11 cellular contexts compared by ENCODE assay signal in the genomic region with DNA sequence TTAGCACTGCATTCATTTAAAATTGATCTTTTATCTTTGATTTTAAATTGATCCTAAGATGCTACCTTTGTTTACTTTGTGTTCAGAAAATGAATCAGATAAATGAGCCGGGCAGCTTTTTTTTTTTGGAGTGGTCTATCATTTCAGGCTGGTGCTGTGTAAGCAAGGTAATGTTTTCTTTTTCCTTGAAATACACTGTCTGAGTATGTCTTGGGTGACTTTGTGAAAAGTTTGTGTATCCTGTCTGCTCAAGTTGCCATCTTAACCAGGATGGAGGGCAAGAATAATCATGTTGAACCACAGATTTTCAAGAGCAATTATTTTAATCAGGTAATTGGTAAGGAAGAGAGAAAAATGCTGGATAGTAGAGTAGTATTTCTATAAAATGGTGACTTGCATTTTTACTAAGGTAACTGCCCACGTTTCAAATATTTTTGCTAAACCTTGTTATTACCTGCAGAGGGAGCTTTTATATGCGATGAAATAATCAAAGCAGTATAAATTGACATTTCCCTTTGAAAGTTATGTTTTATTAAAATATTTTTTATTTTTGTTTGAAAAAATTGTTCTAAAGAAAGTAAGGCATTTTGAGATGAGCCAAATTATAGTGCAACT. TPM values are rescaled to one million over a fixed set of nuclear protein-coding genes. Genes with fewer than 3 reads are reported as not detected.
A peak's percentile ranks its signal among the peaks of the same experiment; 100 is the strongest.
DNase-seq lines count a peak whose midpoint lies in the region; ATAC-seq and TF ChIP-seq lines count a peak whose summit lies in the region.
"Had no signal": no experiment of that assay in that cellular context is flagged by ENCODE, and none has a peak within 500 bp of the region (broad histone marks: within the 10 kb centered on the region; RNA-seq: fewer than 3 reads in every experiment).

No MANE protein-coding gene starts in this region.

- no peak overlapping the region for H3K4me3 ChIP-seq in SK-N-SH (ENCODE audit: low read depth in 2 of 2, low read length in 1 of 2)
- no peak overlapping the region for H3K4me3 ChIP-seq in Panc1 (ENCODE audit: low read depth in 2 of 2, low read length in 2 of 2)
- H3K4me3 ChIP-seq in smooth muscle cell = no peak overlapping the region
- no peak overlapping the region for H3K4me3 ChIP-seq in Karpas-422 (ENCODE audit: low read length)
- H3K4me3 ChIP-seq in dorsolateral prefrontal cortex = no peak overlapping the region
- H3K4me3 ChIP-seq: BLaER1 had no signal

- no TSS peak for BruUV-seq in Panc1 (replicated peaks; lab: Mats Ljungman, UMichigan)

- peaks cover 98% of the 10 kb centered on the region for H3K79me2 ChIP-seq in SK-N-SH (ENCODE audit: insufficient read depth)
- H3K79me2 ChIP-seq in smooth muscle cell (ENCODE audit: low read depth) = peaks cover 100% of the 10 kb centered on the region
- no peaks in the 10 kb centered on the region for H3K79me2 ChIP-seq in Karpas-422 (ENCODE audit: low read length)

- H3K9me2 ChIP-seq in SK-N-SH (no peaks in the 10 kb centered on the region), Karpas-422 (replicated peaks; ENCODE audit: insufficient read depth, low read length) (no peaks in the 10 kb centered on the region)

- H3K36me3 ChIP-seq in SK-N-SH (replicated peaks in 1 of 2; ENCODE audit: control insufficient read depth in 1 of 2, insufficient read depth in 2 of 2, low read length in 1 of 2) (peaks cover 0 to 4% of the 10 kb centered on the region in 2 experiments), Panc1 (ENCODE audit: control insufficient read depth, insufficient read depth, low read length) (no peaks in the 10 kb centered on the region), smooth muscle cell (ENCODE audit: low read depth) (no peaks in the 10 kb centered on the region), Karpas-422 (ENCODE audit: insufficient read depth, low read length) (no peaks in the 10 kb centered on the region)
- H3K36me3 ChIP-seq: BLaER1 had no signal

- peak; percentile 57 for TF ChIP-seq RAD21 in SK-N-SH (IDR thresholded peaks at IDR 0.05; ENCODE audit: low read length)

- H3K9ac ChIP-seq in SK-N-SH = no peak overlapping the region
- no peak overlapping the region for H3K9ac ChIP-seq in smooth muscle cell (ENCODE audit: low read depth)
- H3K9ac ChIP-seq in Karpas-422 (ENCODE audit: low read length) = no peak overlapping the region
- H3K9ac ChIP-seq: BLaER1 had no signal

- no peak for TF ChIP-seq EP300 in SK-N-SH (IDR thresholded peaks at IDR 0.05; ENCODE audit: borderline replicate concordance in 1 of 2, low read depth in 1 of 2, low read length in 1 of 2)

- DNase-seq in SK-N-SH (no peak), Panc1 (ENCODE audit: low read depth, low spot score) (no peak), fibroblast of gingiva (ENCODE audit: low read depth) (peak; percentile 11), smooth muscle cell (lab: John Stamatoyannopoulos, UW; ENCODE audit: unreplicated experiment) (no peak), Karpas-422 (no peak), dorsolateral prefrontal cortex (no peak)
- DNase-seq: activated T-cell treated with anti-CD3 and anti-CD28 coated beads, Interleukin-2, amount 50 U/mL, for 4 hours; stimulated activated CD8-positive, alpha-beta memory T cell treated with anti-CD3 and anti-CD28 coated beads, Interleukin-4, amount 100 ng/mL, for 48 hours had no signal

- no peak overlapping the region for H3K4me2 ChIP-seq in SK-N-SH
- H3K4me2 ChIP-seq in smooth muscle cell = no peak overlapping the region
- H3K4me2 ChIP-seq in Karpas-422 (ENCODE audit: low read depth, low read length, poor library complexity, severe bottlenecking) = no peak overlapping the region
- H3K4me2 ChIP-seq: BLaER1 had no signal

- no peak for ATAC-seq in SK-N-SH treated with all-trans-retinoic acid at 6 μM for 48 hours
- no peak for ATAC-seq in Panc1
- no peak for ATAC-seq in GM21576 (IDR thresholded peaks at IDR 0.05; ENCODE audit: unreplicated experiment)
- ATAC-seq: activated T-cell treated with anti-CD3 and anti-CD28 coated beads, Interleukin-2, amount 50 U/mL, for 4 hours had no signal

- peaks cover 8 to 30% of the 10 kb centered on the region in 2 experiments for H3K4me1 ChIP-seq in SK-N-SH (ENCODE audit: control insufficient read depth in 1 of 2, insufficient read depth in 2 of 2, low read depth in 1 of 2, low read length in 1 of 2)
- peaks cover 10% of the 10 kb centered on the region; the same call in 1 of the 2 replicates for H3K4me1 ChIP-seq in Panc1 (ENCODE audit: control insufficient read depth, insufficient read depth, low read length)
- H3K4me1 ChIP-seq in smooth muscle cell (ENCODE audit: low read depth) = peaks cover 48% of the 10 kb centered on the region
- H3K4me1 ChIP-seq in Karpas-422 (ENCODE audit: low read length) = no peaks in the 10 kb centered on the region
- H3K4me1 ChIP-seq: BLaER1 had no signal

- H3K27me3 ChIP-seq in SK-N-SH (ENCODE audit: insufficient read depth) = no peaks in the 10 kb centered on the region
- no peaks in the 10 kb centered on the region for H3K27me3 ChIP-seq in Panc1 (ENCODE audit: control insufficient read depth, insufficient read depth, low read length)
- H3K27me3 ChIP-seq in smooth muscle cell (ENCODE audit: low read depth) = no peaks in the 10 kb centered on the region
- no peaks in the 10 kb centered on the region; the same call in 1 of the 2 replicates for H3K27me3 ChIP-seq in Karpas-422 (ENCODE audit: low read length)
- H3K27me3 ChIP-seq in dorsolateral prefrontal cortex = peaks cover 0 to 39% (median 0%) of the 10 kb centered on the region in 45 donors
- H3K27me3 ChIP-seq: BLaER1 had no signal

- H3K9me3 ChIP-seq in SK-N-SH = no peaks in the 10 kb centered on the region
- no peaks in the 10 kb centered on the region for H3K9me3 ChIP-seq in Panc1 (ENCODE audit: control insufficient read depth, insufficient read depth, low read depth, low read length)
- H3K9me3 ChIP-seq in smooth muscle cell (replicated peaks; ENCODE audit: low read depth) = no peaks in the 10 kb centered on the region
- H3K9me3 ChIP-seq in Karpas-422 (ENCODE audit: low read length) = no peaks in the 10 kb centered on the region; the same call in 1 of the 2 replicates
- H3K9me3 ChIP-seq: BLaER1 had no signal

- H3F3A ChIP-seq in SK-N-SH (replicated peaks; ENCODE audit: insufficient read depth) = peaks cover 10% of the 10 kb centered on the region
- no peaks in the 10 kb centered on the region for H3F3A ChIP-seq in smooth muscle cell (ENCODE audit: low read depth)

- H3K27ac ChIP-seq in SK-N-SH (ENCODE audit: low read depth in 2 of 2, low read length in 1 of 2) (peak overlapping the region in 1 of 2 experiments; percentile 22; a peak in 1 of 4 replicates), Panc1 (ENCODE audit: low read length) (peak overlapping the region; percentile 57; the same call in 1 of the 2 replicates), smooth muscle cell (ENCODE audit: low read depth) (no peak overlapping the region), Karpas-422 (ENCODE audit: low read length) (no peak overlapping the region), dorsolateral prefrontal cortex (no peak overlapping the region)
- H3K27ac ChIP-seq: BLaER1 had no signal

- H4K20me1 ChIP-seq in SK-N-SH (ENCODE audit: insufficient read depth) (peaks cover 12% of the 10 kb centered on the region), smooth muscle cell (ENCODE audit: low read depth) (peaks cover 80% of the 10 kb centered on the region), Karpas-422 (ENCODE audit: insufficient read depth, low read depth, low read length) (no peaks in the 10 kb centered on the region)
- H4K20me1 ChIP-seq: BLaER1 had no signal

- 49% methylated on average over 3 of the region's 3 CpGs for WGBS in SK-N-SH (ENCODE audit: low lambda C conversion rate)
- WGBS in smooth muscle cell (ENCODE audit: low lambda C conversion rate) = 77% methylated on average over 3 of the region's 3 CpGs

- H2AFZ ChIP-seq in SK-N-SH (ENCODE audit: low read depth) = no peak overlapping the region
- H2AFZ ChIP-seq in smooth muscle cell (ENCODE audit: low read depth) = no peak overlapping the region
- H2AFZ ChIP-seq in Karpas-422 (ENCODE audit: low read length) = no peak overlapping the region

- in situ Hi-C loops in Panc1 (cut with HindIII; ENCODE audit: low pct_unique_long_range_greater_than_20kb, low sequenced_read_pairs) = no loop called here

- POLR2A ChIA-PET in SK-N-SH (lab: Yijun Ruan, JAX) = no interaction called here
- POLR2A ChIA-PET in Panc1 (lab: Charles Lee) = interaction anchor here (0.6 kb wide), 1 partner anchor 9 kb away, joined by 5 read pairs; no protein-coding TSS in a partner anchor

- CTCF ChIA-PET in SK-N-SH (lab: Yijun Ruan, JAX) (interaction anchor here (0.6 to 1.3 kb wide), 3 partner anchors 8 to 455 kb away, joined by 3 to 4 read pairs (median 3); no protein-coding TSS in a partner anchor), Panc1 (lab: Charles Lee) (interaction anchor here (0.5 to 0.7 kb wide), 3 partner anchors 29 to 1034 kb away, joined by 3 read pairs; no protein-coding TSS in a partner anchor)

- intact Hi-C loops in Panc1 (cut with micrococcal nuclease; ENCODE audit: unreplicated experiment) (no loop called here), dorsolateral prefrontal cortex (cut with DNase I) (no loop called here)

- peak; percentile 59 for TF ChIP-seq CTCF in SK-N-SH (IDR thresholded peaks at IDR 0.05)
- TF ChIP-seq CTCF in Panc1 (IDR thresholded peaks at IDR 0.05) = peak; percentile 31; the same call in 1 of the 2 replicates
- peak; percentile 17 for TF ChIP-seq CTCF in smooth muscle cell (IDR thresholded peaks at IDR 0.05; ENCODE audit: borderline replicate concordance, insufficient read depth, poor library complexity, severe bottlenecking)
- peak in 20 of 56 donors; percentile 11 to 47 (median 20) for TF ChIP-seq CTCF in dorsolateral prefrontal cortex (IDR thresholded peaks at IDR 0.05 in 54 of 56, conservative IDR thresholded peaks at IDR 0.05 in 2 of 56; ENCODE audit: low read depth in 1 of 56, partially characterized antibody in 56 of 56)

TF ChIP-seq in SK-N-SH, 30 proteins besides CTCF, POLR2A, EP300 and RAD21 (continues in another document):
- TF ChIP-seq MEF2A (IDR thresholded peaks at IDR 0.05; ENCODE audit: borderline replicate concordance, low read depth) = no peak
- TF ChIP-seq FOSL2 (IDR thresholded peaks at IDR 0.05; ENCODE audit: borderline replicate concordance, low read depth) = no peak
- TF ChIP-seq POLR2AphosphoS5 (IDR thresholded peaks at IDR 0.05; ENCODE audit: low read depth, low read length) = no peak

RNA-seq across cellular contexts. Expression of a gene that starts 11.1 kb away (rescaled TPM):
- 40.3 and 52.4 TPM in 2 replicates for polyA plus RNA-seq in SK-N-SH (2012; rRNA removed)
- polyA plus RNA-seq in SK-N-SH (2012; cell fraction: cytosol; rRNA removed) = 42.5 and 50.3 TPM in 2 replicates
- polyA plus RNA-seq in SK-N-SH (2012; cell fraction: nucleus; rRNA removed) = 29.1 and 92.1 TPM in 2 replicates
- 34.2 TPM for total RNA-seq in Panc1 (2021; ENCODE audit: unreplicated experiment)
- 19.9 TPM for polyA plus RNA-seq in Panc1 (2012; ENCODE audit: insufficient read length)
- 105 and 119 TPM in 2 replicates for total RNA-seq in smooth muscle cell
- 25.1 and 34.1 TPM in 2 replicates for polyA plus RNA-seq in smooth muscle cell
- not detected in 2 replicates for total RNA-seq in Karpas-422 (2014; rRNA removed; shearing (Covaris generic); ENCODE audit: low replicate concordance)
- 100 to 1,000 TPM in 2 of 120 experiments, 10 to 100 TPM in 118; 28.2 to 104 (median 65.9) TPM for total RNA-seq in dorsolateral prefrontal cortex

Comparison
In these comparisons a context has a peak if more than half of its experiments do, and no peak if none do; other contexts are left out.
1. RNA of a gene that starts 11.1 kb away (total RNA-seq): 105 to 119 TPM in smooth muscle cell, 28.2 to 104 TPM in dorsolateral prefrontal cortex and 34.2 TPM in Panc1 (single experiment); not detected in Karpas-422; every median in the first group is over 10 times any median in the second.